ENCODE assay signal across 1 cellular context in the genomic region with DNA sequence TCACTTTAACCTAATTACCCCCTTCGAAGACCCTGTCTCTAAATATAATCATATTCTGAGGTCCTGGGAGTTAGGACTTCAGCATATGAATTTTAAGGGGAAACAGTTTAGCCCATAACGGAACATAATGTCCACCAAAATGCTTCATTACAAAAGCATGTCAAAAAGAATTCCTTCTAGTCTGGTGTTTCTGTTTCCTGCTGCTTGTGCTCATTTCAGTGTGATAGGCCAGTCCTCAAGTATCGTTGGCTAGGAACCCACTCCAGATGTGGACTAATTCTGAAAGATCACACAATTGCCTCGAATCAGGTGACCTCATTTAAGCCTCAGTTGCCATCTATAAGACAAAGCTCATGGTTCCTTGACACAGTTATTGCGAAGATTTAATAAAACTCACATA.
TF ChIP-seq lines count a peak whose summit lies in the region.

No MANE protein-coding gene starts in this region.

TF ChIP-seq in IMR-90, 13 proteins besides CTCF, POLR2A, EP300 and RAD21:
- TF ChIP-seq SMC3 (IDR thresholded peaks at IDR 0.05; ENCODE audit: low read depth, low read length) (no peak), NFE2L2 (IDR thresholded peaks at IDR 0.05; ENCODE audit: low read depth, low read length) (no peak), BHLHE40 (IDR thresholded peaks at IDR 0.05; ENCODE audit: low read depth, low read length) (no peak), MAFK (IDR thresholded peaks at IDR 0.05; ENCODE audit: low read depth, low read length) (no peak), CEBPB (IDR thresholded peaks at IDR 0.05; ENCODE audit: low read depth, low read length) (no peak), CHD1 (IDR thresholded peaks at IDR 0.05; ENCODE audit: low read depth, low read length) (no peak), RCOR1 (IDR thresholded peaks at IDR 0.05; ENCODE audit: insufficient replicate concordance, low read length) (no peak), MXI1 (IDR thresholded peaks at IDR 0.05; ENCODE audit: borderline replicate concordance, low read depth, low read length) (no peak), RFX5 (IDR thresholded peaks at IDR 0.05; ENCODE audit: low read depth, low read length) (no peak), MAZ (IDR thresholded peaks at IDR 0.05; ENCODE audit: borderline replicate concordance, low read depth, low read length) (no peak), FOS (IDR thresholded peaks at IDR 0.05; ENCODE audit: low read depth, low read length) (no peak)
- TF ChIP-seq, protein P1, sequence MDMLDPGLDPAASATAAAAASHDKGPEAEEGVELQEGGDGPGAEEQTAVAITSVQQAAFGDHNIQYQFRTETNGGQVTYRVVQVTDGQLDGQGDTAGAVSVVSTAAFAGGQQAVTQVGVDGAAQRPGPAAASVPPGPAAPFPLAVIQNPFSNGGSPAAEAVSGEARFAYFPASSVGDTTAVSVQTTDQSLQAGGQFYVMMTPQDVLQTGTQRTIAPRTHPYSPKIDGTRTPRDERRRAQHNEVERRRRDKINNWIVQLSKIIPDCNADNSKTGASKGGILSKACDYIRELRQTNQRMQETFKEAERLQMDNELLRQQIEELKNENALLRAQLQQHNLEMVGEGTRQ (IDR thresholded peaks at IDR 0.05; ENCODE audit: low read depth, low read length): no peak
- TF ChIP-seq, protein P2, sequence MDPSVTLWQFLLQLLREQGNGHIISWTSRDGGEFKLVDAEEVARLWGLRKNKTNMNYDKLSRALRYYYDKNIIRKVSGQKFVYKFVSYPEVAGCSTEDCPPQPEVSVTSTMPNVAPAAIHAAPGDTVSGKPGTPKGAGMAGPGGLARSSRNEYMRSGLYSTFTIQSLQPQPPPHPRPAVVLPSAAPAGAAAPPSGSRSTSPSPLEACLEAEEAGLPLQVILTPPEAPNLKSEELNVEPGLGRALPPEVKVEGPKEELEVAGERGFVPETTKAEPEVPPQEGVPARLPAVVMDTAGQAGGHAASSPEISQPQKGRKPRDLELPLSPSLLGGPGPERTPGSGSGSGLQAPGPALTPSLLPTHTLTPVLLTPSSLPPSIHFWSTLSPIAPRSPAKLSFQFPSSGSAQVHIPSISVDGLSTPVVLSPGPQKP (IDR thresholded peaks at IDR 0.05; ENCODE audit: borderline replicate concordance, low read depth, low read length): no peak
